In the genomic region with DNA sequence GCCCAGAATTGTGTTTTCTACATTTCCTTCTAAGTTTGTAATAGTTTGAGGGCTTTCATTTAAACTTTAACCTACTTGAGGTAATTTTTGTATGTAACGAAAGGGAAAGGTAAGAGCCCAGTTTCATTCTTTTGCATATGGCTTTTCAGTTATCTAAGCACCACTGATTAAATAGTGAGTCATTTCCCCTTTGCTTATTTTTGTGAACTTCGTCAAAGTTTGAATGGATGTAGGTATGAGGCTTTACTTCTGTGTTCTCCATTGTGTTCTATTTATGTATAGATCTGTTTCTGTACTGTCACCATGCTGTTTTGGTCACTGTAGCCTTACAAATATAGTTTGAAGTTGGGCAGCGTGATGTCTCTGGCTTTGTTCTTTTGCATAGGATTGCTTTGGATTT, we compare ENCODE assay signal across 22 cellular contexts.
DNase-seq lines count a peak whose midpoint lies in the region; ATAC-seq and TF ChIP-seq lines count a peak whose summit lies in the region.
"Had no signal": no experiment of that assay in that cellular context is flagged by ENCODE, and none has a peak within 500 bp of the region (broad histone marks: within the 10 kb centered on the region; RNA-seq: fewer than 3 reads in every experiment).

No MANE protein-coding gene starts in this region.

- H3K36me3 Mint-ChIP-seq in effector memory CD8-positive, alpha-beta T cell (ENCODE audit: insufficient read depth): peaks cover 4% of the 10 kb centered on the region

- ATAC-seq in GM21528 (IDR thresholded peaks at IDR 0.05; ENCODE audit: low FRiP score, unreplicated experiment) (peak; percentile 67), HG03378 (IDR thresholded peaks at IDR 0.05; ENCODE audit: unreplicated experiment) (peak; percentile 78), left colon (no peak)
- no peak for ATAC-seq in effector memory CD8-positive, alpha-beta T cell (replicated peaks)
- ATAC-seq: A549, gastroesophageal sphincter, sciatic nerve had no signal

- DNase-seq in ELR (ENCODE audit: low read depth): peak; percentile 47
- peak; percentile 15 for DNase-seq in RWPE1 (ENCODE audit: low spot score)
- no peak for DNase-seq in NCI-H748 (lab: John Stamatoyannopoulos, UW; ENCODE audit: unreplicated experiment)
- no peak for DNase-seq in left colon
- DNase-seq in effector memory CD8-positive, alpha-beta T cell: no peak
- DNase-seq in mucosa of gallbladder (ENCODE audit: low spot score): no peak
- DNase-seq: activated CD4-positive, alpha-beta T cell treated with anti-CD3 and anti-CD28 coated beads, Interleukin-2, amount 50 U/mL, for 1 hour; activated CD8-positive, alpha-beta memory T cell treated with anti-CD3 and anti-CD28 coated beads, Interleukin-2, amount 50 U/mL, for 4 hours; activated effector memory CD4-positive, alpha-beta T cell treated with anti-CD3 and anti-CD28 coated beads, Interleukin-2, amount 50 U/mL, for 16 hours; adrenal gland; erythroblast; NCI-H1436 had no signal

- H3K4me3 Mint-ChIP-seq in effector memory CD8-positive, alpha-beta T cell: no peak overlapping the region
- H3K4me3 Mint-ChIP-seq: mesothelial cell of epicardium, nephron had no signal

- POLR2A ChIA-PET in RWPE1 (lab: Yijun Ruan, JAX; ENCODE audit: low non-redundant PET): no interaction called here

- no peak overlapping the region for H3K27ac ChIP-seq in RWPE1
- H3K27ac ChIP-seq: A549, adrenal gland, BLaER1, gastroesophageal sphincter, suprapubic skin, vagina had no signal

- intact Hi-C loops in left colon (cut with DNase I, micrococcal nuclease): no loop called here

- no peaks in the 10 kb centered on the region for H3K27me3 Mint-ChIP-seq in effector memory CD8-positive, alpha-beta T cell

- peaks cover 6 to 17% of the 10 kb centered on the region in 2 donors for H3K9me3 Mint-ChIP-seq in effector memory CD8-positive, alpha-beta T cell

- TF ChIP-seq CTCF in RWPE1 (conservative IDR thresholded peaks at IDR 0.05; ENCODE audit: low read depth): no peak

- no peak overlapping the region for H3K27ac Mint-ChIP-seq in effector memory CD8-positive, alpha-beta T cell
- H3K27ac Mint-ChIP-seq: mesothelial cell of epicardium, nephron had no signal

- CTCF ChIA-PET in RWPE1 (lab: Yijun Ruan, JAX): no interaction called here

- no peaks in the 10 kb centered on the region for H3K4me1 Mint-ChIP-seq in effector memory CD8-positive, alpha-beta T cell (ENCODE audit: low read depth in 2 of 2)
- H3K4me1 Mint-ChIP-seq: nephron had no signal

Comparison
In these comparisons a context has a peak if more than half of its experiments do, and no peak if none do; other contexts are left out.
1. DNase-seq: peak in ELR (single experiment) and RWPE1 (single experiment); none in NCI-H748 (single experiment), left colon (0 of 2), effector memory CD8-positive, alpha-beta T cell (0 of 3) and mucosa of gallbladder (single experiment).
2. ATAC-seq: peak in GM21528 (single experiment) and HG03378 (single experiment); none in left colon (single experiment) and effector memory CD8-positive, alpha-beta T cell (single experiment).